In the genomic region with DNA sequence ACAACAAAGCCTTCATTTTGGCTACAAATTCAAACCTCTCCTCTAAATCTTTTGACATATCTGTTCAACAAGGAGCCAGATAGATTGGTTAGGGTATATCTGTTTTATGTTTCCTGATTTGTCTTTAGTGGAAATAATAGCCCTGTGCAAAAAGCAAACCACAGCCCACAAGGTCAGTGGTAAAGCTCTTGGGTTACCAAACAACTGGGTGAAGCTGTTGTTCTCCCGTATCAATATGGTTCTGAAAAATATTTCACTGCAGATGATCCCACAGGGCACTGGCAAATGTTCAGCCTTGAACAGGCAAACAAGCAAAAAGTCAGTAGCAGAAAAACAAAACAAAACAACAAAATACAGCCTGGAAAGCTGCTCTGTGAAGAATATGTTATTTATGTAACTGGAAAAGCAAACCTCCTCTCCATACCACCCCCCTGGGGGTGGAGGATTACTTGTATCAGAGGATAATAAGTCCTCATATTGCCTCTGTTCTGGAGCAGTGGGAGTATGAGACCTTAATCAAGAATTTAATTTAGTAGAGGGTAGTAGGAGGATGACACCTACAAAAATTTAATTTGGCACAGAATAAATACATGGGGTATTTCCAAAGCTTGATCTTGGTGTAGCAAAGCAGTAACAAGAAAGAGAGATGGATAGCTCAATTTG, we compare ENCODE assay signal across 10 cellular contexts.
"Had no signal": no experiment of that assay in that cellular context is flagged by ENCODE, and none has a peak within 500 bp of the region (broad histone marks: within the 10 kb centered on the region; RNA-seq: fewer than 3 reads in every experiment).

No MANE protein-coding gene starts in this region.

- H3K4me3 Mint-ChIP-seq: activated CD4-positive, alpha-beta memory T cell treated with anti-CD3 and anti-CD28 coated beads for 36 hours; neural crest cell had no signal

- H3K9me3 Mint-ChIP-seq: activated CD4-positive, alpha-beta memory T cell treated with anti-CD3 and anti-CD28 coated beads for 36 hours; activated T-helper 1 cell treated with anti-CD3 and anti-CD28 coated beads, Interleukin-12 subunit alpha, Interleukin-12 subunit beta, Interleukin-2, Interleukin-4 antibody, amounts not matched to agents 30 ng/mL and 10 ng/mL and 1 ng/mL, durations not matched to agents 14 hours and 24 hours and 36 hours; stimulated activated naive CD8-positive, alpha-beta T cell treated with anti-CD3 and anti-CD28 coated beads, Interleukin-15, amount 100 ng/mL, for 72 hours had no signal

- DNase-seq: activated CD4-positive, alpha-beta memory T cell treated with anti-CD3 and anti-CD28 coated beads for 36 hours; foreskin melanocyte; kidney glomerular epithelial cell; psoas muscle; sigmoid colon; stimulated activated CD4-positive, alpha-beta T cell treated with anti-CD3 and anti-CD28 coated beads, Interleukin-1b, Interleukin-23, amount 100 ng/mL, for 48 hours; stimulated activated naive CD8-positive, alpha-beta T cell treated with anti-CD3 and anti-CD28 coated beads, Interleukin-15, amount 100 ng/mL, for 72 hours; upper lobe of right lung had no signal

- H3K27ac Mint-ChIP-seq: activated CD4-positive, alpha-beta memory T cell treated with anti-CD3 and anti-CD28 coated beads for 36 hours had no signal

- H3K27me3 Mint-ChIP-seq: activated CD4-positive, alpha-beta memory T cell treated with anti-CD3 and anti-CD28 coated beads for 36 hours; stimulated activated naive CD8-positive, alpha-beta T cell treated with anti-CD3 and anti-CD28 coated beads, Interleukin-15, amount 100 ng/mL, for 72 hours had no signal

- H3K4me1 Mint-ChIP-seq: neural crest cell had no signal

- ATAC-seq: psoas muscle; stimulated activated naive CD8-positive, alpha-beta T cell treated with anti-CD3 and anti-CD28 coated beads, Interleukin-15, amount 100 ng/mL, for 72 hours; upper lobe of right lung had no signal

- H3K36me3 Mint-ChIP-seq: activated CD4-positive, alpha-beta memory T cell treated with anti-CD3 and anti-CD28 coated beads for 36 hours had no signal
